In genomic region chr15:89034305-89034704, GRCh38 we compare ENCODE assay signal across 11 cellular contexts. TPM values are rescaled to one million over a fixed set of nuclear protein-coding genes. Genes with fewer than 3 reads are reported as not detected.
DNase-seq lines count a peak whose midpoint lies in the region; ATAC-seq, FAIRE-seq and TF ChIP-seq lines count a peak whose summit lies in the region.
"Had no signal": no experiment of that assay in that cellular context is flagged by ENCODE, and none has a peak within 500 bp of the region (broad histone marks: within the 10 kb centered on the region; RNA-seq: fewer than 3 reads in every experiment).

No MANE protein-coding gene starts in this region.

- no peak overlapping the region for H3K4me3 Mint-ChIP-seq in activated naive CD8-positive, alpha-beta T cell treated with anti-CD3 and anti-CD28 coated beads for 36 hours
- H3K4me3 Mint-ChIP-seq: B cell; stimulated activated naive CD8-positive, alpha-beta T cell treated with anti-CD3 and anti-CD28 coated beads, Interleukin-15, Interleukin-2, amounts not matched to agents 100 ng/mL and 50 ng/mL, for 24 hours had no signal

- peaks cover 1% of the 10 kb centered on the region for H3K4me1 Mint-ChIP-seq in activated naive CD8-positive, alpha-beta T cell treated with anti-CD3 and anti-CD28 coated beads for 36 hours

- no TSS peak for BruUV-seq in K562 (replicated peaks; lab: Mats Ljungman, UMichigan)

- H3K36me3 ChIP-seq in Karpas-422 (ENCODE audit: insufficient read depth, low read length), result no peaks in the 10 kb centered on the region
- no peaks in the 10 kb centered on the region for H3K36me3 ChIP-seq in K562 (ENCODE audit: control insufficient read depth, insufficient read depth, low read length)
- no peaks in the 10 kb centered on the region for H3K36me3 ChIP-seq in psoas muscle (ENCODE audit: insufficient read depth in 1 of 2, low read depth in 1 of 2)

- peaks cover 11% of the 10 kb centered on the region for H3K27me3 Mint-ChIP-seq in activated naive CD8-positive, alpha-beta T cell treated with anti-CD3 and anti-CD28 coated beads for 36 hours

- H3K27ac ChIP-seq in Karpas-422 (ENCODE audit: low read length) (no peak overlapping the region), K562 (ENCODE audit: extremely low read depth, low read depth, low read length) (no peak overlapping the region), psoas muscle (no peak overlapping the region)

- H3K9ac ChIP-seq in Karpas-422 (ENCODE audit: low read length) (no peak overlapping the region), K562 (ENCODE audit: insufficient read depth in 1 of 2, low read depth in 2 of 2, low read length in 2 of 2) (no peak overlapping the region)

- DNase-seq in NCI-H2227 (lab: John Stamatoyannopoulos, UW; ENCODE audit: unreplicated experiment), result peak; percentile 21
- no peak for DNase-seq in NCI-H2227 treated with DMSO at 0.1 percent for 48 hours (lab: John Stamatoyannopoulos, UW)
- peak; percentile 55 for DNase-seq in Karpas-422
- DNase-seq in K562 (ENCODE audit: extremely low read depth in 1 of 4, low spot score in 3 of 4), result peak in 1 of 4 experiments; percentile 47
- DNase-seq in psoas muscle, result no peak
- DNase-seq in activated naive CD8-positive, alpha-beta T cell treated with anti-CD3 and anti-CD28 coated beads for 36 hours, result no peak
- DNase-seq in DMS79 (lab: John Stamatoyannopoulos, UW), result no peak
- no peak for DNase-seq in HK-2 (ENCODE audit: unreplicated experiment)
- DNase-seq: activated CD4-positive, alpha-beta T cell treated with anti-CD3 and anti-CD28 coated beads, Interleukin-2, amount 50 U/mL, for 1 hour had no signal

- H3K4me3 ChIP-seq in Karpas-422 (ENCODE audit: low read length) (no peak overlapping the region), K562 (no peak overlapping the region), psoas muscle (no peak overlapping the region)

- no peak for TF ChIP-seq EP300 in K562 (IDR thresholded peaks at IDR 0.05; ENCODE audit: low read length)

- H3K36me3 Mint-ChIP-seq in activated naive CD8-positive, alpha-beta T cell treated with anti-CD3 and anti-CD28 coated beads for 36 hours, result no peaks in the 10 kb centered on the region

- in situ Hi-C loops in K562 (cut with MboI), result no loop called here

- H3K4me1 ChIP-seq in Karpas-422 (ENCODE audit: low read length) (no peaks in the 10 kb centered on the region), K562 (replicated peaks in 1 of 2; ENCODE audit: control insufficient read depth in 2 of 2, insufficient read depth in 2 of 2, low read length in 2 of 2) (peaks cover 0 to 8% of the 10 kb centered on the region in 2 experiments; a peak in 1 of 5 replicates), psoas muscle (no peaks in the 10 kb centered on the region)

- no peak overlapping the region for H2AFZ ChIP-seq in Karpas-422 (ENCODE audit: low read length)
- H2AFZ ChIP-seq in K562 (ENCODE audit: low read depth, low read length), result no peak overlapping the region

- no peak overlapping the region for H3K27ac Mint-ChIP-seq in activated naive CD8-positive, alpha-beta T cell treated with anti-CD3 and anti-CD28 coated beads for 36 hours
- H3K27ac Mint-ChIP-seq: B cell; stimulated activated naive CD8-positive, alpha-beta T cell treated with anti-CD3 and anti-CD28 coated beads, Interleukin-15, Interleukin-2, amounts not matched to agents 100 ng/mL and 50 ng/mL, for 24 hours had no signal

- H3K9me3 ChIP-seq in Karpas-422 (ENCODE audit: low read length) (no peaks in the 10 kb centered on the region), K562 (replicated peaks; ENCODE audit: control insufficient read depth, insufficient read depth, low read depth, low read length) (peaks cover 4% of the 10 kb centered on the region; the same call in 1 of the 2 replicates), psoas muscle (no peaks in the 10 kb centered on the region)

- no peak for TF ChIP-seq POLR2A in K562 (conservative IDR thresholded peaks at IDR 0.05)

- H3K4me2 ChIP-seq in Karpas-422 (ENCODE audit: low read depth, low read length, poor library complexity, severe bottlenecking) (no peak overlapping the region), K562 (ENCODE audit: insufficient read depth, low read length) (no peak overlapping the region)

- peak; percentile 57 for FAIRE-seq in K562 (lab: Jason Lieb, UNC)

- H3K9me1 ChIP-seq in K562 (ENCODE audit: control insufficient read depth, insufficient read depth, low read length), result no peaks in the 10 kb centered on the region

- no peaks in the 10 kb centered on the region for H3K9me2 ChIP-seq in Karpas-422 (replicated peaks; ENCODE audit: insufficient read depth, low read length)

- POLR2A ChIA-PET in K562 (lab: Yijun Ruan, JAX), result no interaction called here

- H3K79me2 ChIP-seq in Karpas-422 (ENCODE audit: low read length) (no peaks in the 10 kb centered on the region), K562 (ENCODE audit: control insufficient read depth, insufficient read depth, low read length) (no peaks in the 10 kb centered on the region)

- no peaks in the 10 kb centered on the region for H4K20me1 ChIP-seq in Karpas-422 (ENCODE audit: insufficient read depth, low read depth, low read length)
- no peaks in the 10 kb centered on the region for H4K20me1 ChIP-seq in K562 (replicated peaks; ENCODE audit: control insufficient read depth, insufficient read depth, low read length)

- H3K9me3 Mint-ChIP-seq in activated naive CD8-positive, alpha-beta T cell treated with anti-CD3 and anti-CD28 coated beads for 36 hours, result no peaks in the 10 kb centered on the region
- H3K9me3 Mint-ChIP-seq: stimulated activated naive CD8-positive, alpha-beta T cell treated with anti-CD3 and anti-CD28 coated beads, Interleukin-15, Interleukin-2, amounts not matched to agents 100 ng/mL and 50 ng/mL, for 24 hours had no signal

- CTCF ChIA-PET in K562 (lab: Yijun Ruan, JAX; ENCODE audit: low intra/inter-chr PET ratio), result no interaction called here

- H3K27me3 ChIP-seq in Karpas-422 (ENCODE audit: low read length) (no peaks in the 10 kb centered on the region), K562 (ENCODE audit: control insufficient read depth in 2 of 2, insufficient read depth in 2 of 2, low read length in 2 of 2) (peaks cover 6 to 10% of the 10 kb centered on the region in 2 experiments; a peak in 2 of 5 replicates), psoas muscle (ENCODE audit: insufficient read depth in 3 of 3, low read length in 2 of 3) (no peaks in the 10 kb centered on the region)

- TF ChIP-seq CTCF in K562 (IDR thresholded peaks at IDR 0.05 in 2 of 3, conservative IDR thresholded peaks at IDR 0.05 in 1 of 3; ENCODE audit: insufficient read depth in 2 of 3, low read depth in 1 of 3, low read length in 3 of 3) (peak; percentile 45 to 66 (median 46); a peak in 5 of 6 replicates), psoas muscle (IDR thresholded peaks at IDR 0.05) (peak; percentile 17)

- intact Hi-C loops in K562 (cut with micrococcal nuclease), result loop anchor here (5.0 kb wide), 1 partner anchor 143 kb away; no protein-coding TSS in a partner anchor
- intact Hi-C loops in psoas muscle (cut with DNase I), result no loop called here

- peak; percentile 44 to 72 for TF ChIP-seq RAD21 in K562 (CRISPR knock-in tag; conservative IDR thresholded peaks at IDR 0.05 in 1 of 2, IDR thresholded peaks at IDR 0.05 in 1 of 2)

- WGBS in K562 (ENCODE audit: insufficient coverage, low coverage, missing lambda C conversion rate), result 6% methylated on average over 4 of the region's 4 CpGs
- WGBS in psoas muscle, 3 donors, result 44 to 56% (median 54%) methylated on average over 4 of the region's 4 CpGs

- peak; percentile 77 for ATAC-seq in K562
- no peak for ATAC-seq in psoas muscle

TF ChIP-seq in K562, 482 proteins besides CTCF, POLR2A, EP300 and RAD21 (continues in another document):
- no peak for TF ChIP-seq DLX4 (CRISPR knock-in tag; IDR thresholded peaks at IDR 0.05)
- no peak for TF ChIP-seq TGIF2 (CRISPR knock-in tag; IDR thresholded peaks at IDR 0.05)
- no peak for TF ChIP-seq TAF15 (IDR thresholded peaks at IDR 0.05; ENCODE audit: low read depth, low read length)
- TF ChIP-seq STAT5B (CRISPR knock-in tag; IDR thresholded peaks at IDR 0.05), result no peak
- TF ChIP-seq ZNF311 (CRISPR knock-in tag; IDR thresholded peaks at IDR 0.05), result no peak

RNA-seq across cellular contexts. Expression of gene ABHD2, which starts 54.0 kb away (rescaled TPM):
- total RNA-seq in Karpas-422 (2014; rRNA removed; shearing (Covaris generic); ENCODE audit: low replicate concordance), result 28.3 and 43.6 TPM in 2 replicates
- 132 and 172 TPM in 2 replicates for total RNA-seq in K562 (2011; cell fraction: chromatin; rRNA removed; ENCODE audit: low replicate concordance)
- total RNA-seq in K562 (2011; cell fraction: nucleolus; rRNA removed), result 83.2 and 102 TPM in 2 replicates
- 106 and 122 TPM in 2 replicates for total RNA-seq in K562 (2011; cell fraction: nucleoplasm; rRNA removed)
- total RNA-seq in K562 (2014; rRNA removed), result 33.0 and 57.6 TPM in 2 replicates
- total RNA-seq in K562 (2014; rRNA removed; fragmentation: Illumina TruSeq; extraction: Trizol), result 41.4 and 47.5 TPM in 2 replicates
- 48.9 and 49.2 TPM in 2 replicates for total RNA-seq in K562 (2015; rRNA removed; fragmentation: Illumina TruSeq; extraction: Trizol)
- 80.9 and 99.8 TPM in 2 replicates for total RNA-seq in K562 (2021)
- polyA plus RNA-seq in K562 (2011; rRNA removed), result 54.0 and 74.7 TPM in 2 replicates
- polyA plus RNA-seq in K562 (2011; cell fraction: cytosol; rRNA removed), result 51.7 and 55.3 TPM in 2 replicates
- 45.7 and 51.1 TPM in 2 replicates for polyA plus RNA-seq in K562 (2011; cell fraction: nucleus; rRNA removed)
- 31.8 and 34.6 TPM in 2 replicates for polyA plus RNA-seq in K562 (2012)
- 76.3 and 78.6 TPM in 2 replicates for polyA plus RNA-seq in K562 (2014; fragmentation: Illumina TruSeq; extraction: Trizol)
- 10 to 100 TPM; 16.9 to 18.1 TPM for polyA plus RNA-seq in K562 (2014; fragmentation: Nextera tagmentation; extraction: Ambion mirVana)
- polyA plus RNA-seq in K562 (2014; rRNA removed), result 30.4 and 34.5 TPM in 2 replicates
- polyA minus RNA-seq in K562 (2011; rRNA and poly(A)+ RNA removed), result 150 and 180 TPM in 2 replicates
- 54.4 and 55.4 TPM in 2 replicates for polyA minus RNA-seq in K562 (2011; cell fraction: cytosol; rRNA and poly(A)+ RNA removed)
- polyA minus RNA-seq in K562 (2011; cell fraction: nucleus; rRNA and poly(A)+ RNA removed), result 26.9 and 57.4 TPM in 2 replicates
- total RNA-seq in psoas muscle, result 100 to 1,000 TPM in 3 of 4 donors, 10 to 100 TPM in 1; 66.1 to 215 (median 157) TPM
- 10 to 100 TPM; 10.8 to 30.9 (median 26.7) TPM for polyA plus RNA-seq in psoas muscle
- 10 to 100 TPM; 47.6 to 49.2 TPM for total RNA-seq in activated naive CD8-positive, alpha-beta T cell treated with anti-CD3 and anti-CD28 coated beads for 36 hours

Comparison
In these comparisons a context has a peak if more than half of its experiments do, and no peak if none do; other contexts are left out.
1. DNase-seq: peak in NCI-H2227 (single experiment) and Karpas-422 (single experiment); none in NCI-H2227 treated with DMSO at 0.1 percent for 48 hours (single experiment), psoas muscle (0 of 2), activated naive CD8-positive, alpha-beta T cell treated with anti-CD3 and anti-CD28 coated beads for 36 hours (single experiment), DMS79 (single experiment) and HK-2 (single experiment).